Comparison of ENCODE assay signal across 21 cellular contexts in genomic region chr9:20314981-20315380, GRCh38.
DNase-seq lines count a peak whose midpoint lies in the region; ATAC-seq and TF ChIP-seq lines count a peak whose summit lies in the region.
"Had no signal": no experiment of that assay in that cellular context is flagged by ENCODE, and none has a peak within 500 bp of the region (broad histone marks: within the 10 kb centered on the region; RNA-seq: fewer than 3 reads in every experiment).

No MANE protein-coding gene starts in this region.

- H3K9ac ChIP-seq in IMR-90 (ENCODE audit: low read depth, low read length): no peak overlapping the region

- no peak overlapping the region for H3K14ac ChIP-seq in IMR-90 (replicated peaks; ENCODE audit: low read depth, low read length)

- no peaks in the 10 kb centered on the region for H3K79me1 ChIP-seq in IMR-90 (ENCODE audit: low read depth in 1 of 2, low read length in 2 of 2)

- H3K27ac ChIP-seq in CD4-positive, alpha-beta memory T cell (ENCODE audit: low read depth, low read length): peak overlapping the region; percentile 46
- no peak overlapping the region for H3K27ac ChIP-seq in IMR-90 (ENCODE audit: insufficient read depth, low read length)
- H3K27ac ChIP-seq in psoas muscle: no peak overlapping the region
- H3K27ac ChIP-seq: testis had no signal

- H3K4me2 ChIP-seq in IMR-90 (ENCODE audit: low read depth, low read length): no peak overlapping the region

- H3K27me3 Mint-ChIP-seq in CD4-positive, alpha-beta memory T cell: no peaks in the 10 kb centered on the region
- H3K27me3 Mint-ChIP-seq in naive thymus-derived CD8-positive, alpha-beta T cell: no peaks in the 10 kb centered on the region
- H3K27me3 Mint-ChIP-seq: B cell had no signal

- H3K4me3 Mint-ChIP-seq in CD4-positive, alpha-beta memory T cell: peak overlapping the region in 7 of 8 donors; percentile 9 to 62 (median 23)
- H3K4me3 Mint-ChIP-seq in naive thymus-derived CD8-positive, alpha-beta T cell: peak overlapping the region in 8 of 10 donors; percentile 4 to 52 (median 15)
- H3K4me3 Mint-ChIP-seq: B cell had no signal

- H3K9me3 ChIP-seq in CD4-positive, alpha-beta memory T cell (ENCODE audit: control insufficient read depth in 1 of 2, low read length in 2 of 2): no peaks in the 10 kb centered on the region
- H3K9me3 ChIP-seq in IMR-90 (ENCODE audit: control insufficient read depth, insufficient read depth, low read length): no peaks in the 10 kb centered on the region
- H3K9me3 ChIP-seq in psoas muscle: no peaks in the 10 kb centered on the region
- H3K9me3 ChIP-seq: testis had no signal

- H4K5ac ChIP-seq in IMR-90 (ENCODE audit: low read depth, low read length): no peak overlapping the region

- no peak overlapping the region for H2AK5ac ChIP-seq in IMR-90 (ENCODE audit: low read depth, low read length)

- H3K4me3 ChIP-seq in CD4-positive, alpha-beta memory T cell (ENCODE audit: low read length in 2 of 2): peak overlapping the region in 1 of 2 donors; percentile 22
- H3K4me3 ChIP-seq in IMR-90 (ENCODE audit: insufficient read depth, low read depth, low read length) (no peak overlapping the region), psoas muscle (no peak overlapping the region)
- H3K4me3 ChIP-seq: testis had no signal

- POLR2A ChIA-PET in CD4-positive, alpha-beta memory T cell (lab: Charles Lee; ENCODE audit: partially characterized antibody): interaction anchor here (0.6 to 1.5 kb wide), 5 partner anchors 13 to 308 kb away, joined by 3 to 4 read pairs (median 3); partner anchors contain the start of gene MLLT3
- POLR2A ChIA-PET in IMR-90 (lab: Charles Lee; ENCODE audit: unreplicated experiment): interaction anchor here (0.6 kb wide), 1 partner anchor 667 kb away, joined by 12 read pairs; no protein-coding TSS in a partner anchor
- POLR2A ChIA-PET in naive thymus-derived CD8-positive, alpha-beta T cell (lab: Charles Lee): interaction anchor here (0.9 to 3.0 kb wide), 2 partner anchors 15 to 25 kb away, joined by 3 to 9 read pairs; no protein-coding TSS in a partner anchor

- no peak overlapping the region for H2BK120ac ChIP-seq in IMR-90 (ENCODE audit: low read depth, low read length)

- DNase-seq in CD4-positive, alpha-beta memory T cell: peak; percentile 59 to 78 (median 68)
- DNase-seq in IMR-90: no peak
- no peak for DNase-seq in activated naive CD4-positive, alpha-beta T cell treated with anti-CD3 and anti-CD28 coated beads, Interleukin-2, amount 50 U/mL, for 72 hours (ENCODE audit: low spot score in 2 of 2)
- peak in 5 of 10 donors; percentile 30 to 85 (median 58) for DNase-seq in naive thymus-derived CD8-positive, alpha-beta T cell
- no peak for DNase-seq in psoas muscle
- DNase-seq in NCI-H2107 treated with DMSO at 0.1 percent for 48 hours (lab: John Stamatoyannopoulos, UW; ENCODE audit: unreplicated experiment): no peak
- no peak for DNase-seq in GM19240 (ENCODE audit: insufficient read length, low spot score)
- DNase-seq: activated T-cell treated with anti-CD3 and anti-CD28 coated beads for 4 hours; anterior cingulate cortex; effector CD8-positive, alpha-beta T cell; Kasumi-1; NCI-H1092; NCI-H2081 treated with DMSO at 0.1 percent for 48 hours; NCI-H524 treated with DMSO at 0.1 percent for 48 hours; nucleus accumbens; SHP77; stimulated activated CD4-positive, alpha-beta T cell treated with anti-CD3 and anti-CD28 coated beads, Interleukin-2, amount 100 ng/mL, for 48 hours; testis had no signal

- no peak overlapping the region for H2BK5ac ChIP-seq in IMR-90 (ENCODE audit: low read depth, low read length, poor library complexity, severe bottlenecking)

- no peak for TF ChIP-seq POLR2A in IMR-90 (IDR thresholded peaks at IDR 0.05; ENCODE audit: low read depth, low read length)

- no peaks in the 10 kb centered on the region for H3K27me3 ChIP-seq in CD4-positive, alpha-beta memory T cell (ENCODE audit: insufficient read depth, low read length)
- no peaks in the 10 kb centered on the region for H3K27me3 ChIP-seq in IMR-90 (ENCODE audit: control insufficient read depth, insufficient read depth, low read length)
- no peaks in the 10 kb centered on the region for H3K27me3 ChIP-seq in psoas muscle (ENCODE audit: insufficient read depth in 3 of 3, low read length in 2 of 3)
- H3K27me3 ChIP-seq: testis had no signal

- H3K4ac ChIP-seq in IMR-90 (ENCODE audit: low read depth, low read length): no peak overlapping the region

- in situ Hi-C loops in IMR-90 (cut with MboI; ENCODE audit: low sequenced_read_pairs): no loop called here

- CTCF ChIA-PET in CD4-positive, alpha-beta memory T cell (lab: Charles Lee; ENCODE audit: partially characterized antibody): interaction anchor here (1.0 kb wide), 1 partner anchor 40 kb away, joined by 3 read pairs; no protein-coding TSS in a partner anchor
- CTCF ChIA-PET in IMR-90 (lab: Yijun Ruan, JAX): interaction anchor here (0.7 kb wide), 1 partner anchor 850 kb away, joined by 3 read pairs; no protein-coding TSS in a partner anchor

- peaks cover 44% of the 10 kb centered on the region for H3K4me1 ChIP-seq in CD4-positive, alpha-beta memory T cell (ENCODE audit: insufficient read depth, low read length)
- H3K4me1 ChIP-seq in IMR-90 (ENCODE audit: control insufficient read depth, insufficient read depth, low read length) (peaks cover 9% of the 10 kb centered on the region), psoas muscle (no peaks in the 10 kb centered on the region)
- H3K4me1 ChIP-seq: testis had no signal

- H2AFZ ChIP-seq in IMR-90 (replicated peaks; ENCODE audit: low read length, poor library complexity): no peak overlapping the region

- H4K20me1 ChIP-seq in IMR-90 (ENCODE audit: insufficient read depth, low read length): no peaks in the 10 kb centered on the region

- no peak overlapping the region; the same call in 1 of the 2 replicates for H3K18ac ChIP-seq in IMR-90 (ENCODE audit: low read depth, low read length)

- dilution Hi-C loops in IMR-90 (cut with HindIII; ENCODE audit: low sequenced_read_pairs, unreplicated experiment): no loop called here

- H2BK15ac ChIP-seq in IMR-90 (ENCODE audit: low read depth, low read length): peak overlapping the region; percentile 53; the same call in 1 of the 3 replicates

- no peak overlapping the region for H4K8ac ChIP-seq in IMR-90 (ENCODE audit: low read depth in 2 of 2, low read length in 2 of 2)

- TF ChIP-seq CTCF in IMR-90 (conservative IDR thresholded peaks at IDR 0.05; ENCODE audit: low read depth, low read length) (no peak), psoas muscle (IDR thresholded peaks at IDR 0.05) (no peak)

- H3K56ac ChIP-seq in IMR-90 (ENCODE audit: extremely low read depth, insufficient read depth, low read length): no peak overlapping the region

- ATAC-seq in IMR-90 (ENCODE audit: low read depth): no peak
- peak; percentile 63 to 69 for ATAC-seq in activated naive CD4-positive, alpha-beta T cell treated with anti-CD3 and anti-CD28 coated beads, Interleukin-2, amount 50 U/mL, for 72 hours
- peak; percentile 81 to 98 for ATAC-seq in naive thymus-derived CD8-positive, alpha-beta T cell
- ATAC-seq in GM18868 (IDR thresholded peaks at IDR 0.05; ENCODE audit: unreplicated experiment): no peak
- no peak for ATAC-seq in psoas muscle
- ATAC-seq: sciatic nerve had no signal

- peaks cover 31 to 69% (median 57%) of the 10 kb centered on the region in 4 donors for H3K4me1 Mint-ChIP-seq in CD4-positive, alpha-beta memory T cell
- H3K4me1 Mint-ChIP-seq in naive thymus-derived CD8-positive, alpha-beta T cell: peaks cover 24 to 60% (median 44%) of the 10 kb centered on the region in 4 donors
- H3K4me1 Mint-ChIP-seq: B cell had no signal

- no peak for TF ChIP-seq RAD21 in IMR-90 (IDR thresholded peaks at IDR 0.05; ENCODE audit: low read length)

- H3K36me3 ChIP-seq in CD4-positive, alpha-beta memory T cell (ENCODE audit: insufficient read depth, low read length): no peaks in the 10 kb centered on the region
- H3K36me3 ChIP-seq in IMR-90 (ENCODE audit: control insufficient read depth, insufficient read depth, low read length): no peaks in the 10 kb centered on the region
- no peaks in the 10 kb centered on the region for H3K36me3 ChIP-seq in psoas muscle (ENCODE audit: insufficient read depth in 1 of 2, low read depth in 1 of 2)

- WGBS in IMR-90 (ENCODE audit: extremely low coverage in 2 of 2, insufficient read length in 1 of 2), 2 experiments: no CpG with 5 or more reads among the region's 3 CpGs
- 91 to 93% (median 92%) methylated on average over 3 of the region's 3 CpGs for WGBS in psoas muscle, 3 donors

- H3K9me3 Mint-ChIP-seq in CD4-positive, alpha-beta memory T cell: no peaks in the 10 kb centered on the region
- H3K9me3 Mint-ChIP-seq in activated naive CD4-positive, alpha-beta T cell treated with anti-CD3 and anti-CD28 coated beads, Interleukin-2, amount 50 U/mL, for 72 hours: peaks cover 0 to 18% of the 10 kb centered on the region in 2 donors
- H3K9me3 Mint-ChIP-seq in naive thymus-derived CD8-positive, alpha-beta T cell: no peaks in the 10 kb centered on the region

- no TSS peak for BruUV-seq in IMR-90 (replicated peaks; lab: Mats Ljungman, UMichigan)

- peak overlapping the region; percentile 27 to 91 (median 80) for H3K27ac Mint-ChIP-seq in CD4-positive, alpha-beta memory T cell
- H3K27ac Mint-ChIP-seq in activated naive CD4-positive, alpha-beta T cell treated with anti-CD3 and anti-CD28 coated beads, Interleukin-2, amount 50 U/mL, for 72 hours: peak overlapping the region; percentile 70 to 99
- H3K27ac Mint-ChIP-seq in naive thymus-derived CD8-positive, alpha-beta T cell: peak overlapping the region; percentile 39 to 96 (median 76)
- H3K27ac Mint-ChIP-seq: B cell had no signal

- no peak overlapping the region for H3K23ac ChIP-seq in IMR-90 (ENCODE audit: low read depth, low read length)

- intact Hi-C loops in CD4-positive, alpha-beta memory T cell (cut with micrococcal nuclease): loop anchor here (5.0 to 10.0 kb wide), 2 partner anchors 73 to 100 kb away; no protein-coding TSS in a partner anchor
- intact Hi-C loops in IMR-90 (cut with micrococcal nuclease) (loop anchor here (2.0 kb wide), 1 partner anchor 40 kb away; no protein-coding TSS in a partner anchor), psoas muscle (cut with DNase I) (loop anchor here in 1 of 2 donors (10.0 kb wide), 1 partner anchor 60 kb away; no protein-coding TSS in a partner anchor)

- H2BK20ac ChIP-seq in IMR-90 (ENCODE audit: low read depth, low read length): no peak overlapping the region

- peaks cover 6% of the 10 kb centered on the region; the same call in 1 of the 2 replicates for H3K9me1 ChIP-seq in IMR-90 (ENCODE audit: insufficient read depth, low read length)

- H3K36me3 Mint-ChIP-seq in CD4-positive, alpha-beta memory T cell: no peaks in the 10 kb centered on the region
- H3K36me3 Mint-ChIP-seq in activated naive CD4-positive, alpha-beta T cell treated with anti-CD3 and anti-CD28 coated beads, Interleukin-2, amount 50 U/mL, for 72 hours: peaks cover 0 to 6% of the 10 kb centered on the region in 2 donors
- H3K36me3 Mint-ChIP-seq in naive thymus-derived CD8-positive, alpha-beta T cell: no peaks in the 10 kb centered on the region

- H2AK9ac ChIP-seq in IMR-90 (replicated peaks; ENCODE audit: low read depth, low read length, poor library complexity): no peak overlapping the region

- H4K91ac ChIP-seq in IMR-90 (ENCODE audit: insufficient read depth, low read depth, low read length): no peak overlapping the region

TF ChIP-seq in IMR-90, 13 proteins besides CTCF, POLR2A, EP300 and RAD21 (continues in another document):
- TF ChIP-seq SMC3 (IDR thresholded peaks at IDR 0.05; ENCODE audit: low read depth, low read length): no peak
- no peak for TF ChIP-seq MXI1 (IDR thresholded peaks at IDR 0.05; ENCODE audit: borderline replicate concordance, low read depth, low read length)

Comparison
In these comparisons a context has a peak if more than half of its experiments do, and no peak if none do; other contexts are left out.
1. DNase-seq: peak in CD4-positive, alpha-beta memory T cell (5 of 5); none in IMR-90 (single experiment), activated naive CD4-positive, alpha-beta T cell treated with anti-CD3 and anti-CD28 coated beads, Interleukin-2, amount 50 U/mL, for 72 hours (0 of 2), psoas muscle (0 of 2), NCI-H2107 treated with DMSO at 0.1 percent for 48 hours (single experiment) and GM19240 (single experiment).
2. ATAC-seq: peak in activated naive CD4-positive, alpha-beta T cell treated with anti-CD3 and anti-CD28 coated beads, Interleukin-2, amount 50 U/mL, for 72 hours (2 of 2) and naive thymus-derived CD8-positive, alpha-beta T cell (2 of 2); none in IMR-90 (single experiment), GM18868 (single experiment) and psoas muscle (0 of 4).
3. Peak in every context shown above with its lines, with median percentiles within 50 percentile points of each other: H3K27ac Mint-ChIP-seq.